18 cellular contexts compared by ENCODE assay signal in genomic region chr3:119673875-119674274, GRCh38. TPM values are rescaled to one million over a fixed set of nuclear protein-coding genes. Genes with fewer than 3 reads are reported as not detected.
DNase-seq lines count a peak whose midpoint lies in the region; ATAC-seq, FAIRE-seq and TF ChIP-seq lines count a peak whose summit lies in the region.
"Had no signal": no experiment of that assay in that cellular context is flagged by ENCODE, and none has a peak within 500 bp of the region (broad histone marks: within the 10 kb centered on the region; RNA-seq: fewer than 3 reads in every experiment).

No MANE protein-coding gene starts in this region.

- H3K4me3 ChIP-seq in cardiac muscle cell (no peak overlapping the region), GM12878 (no peak overlapping the region), right atrium auricular region (no peak overlapping the region), tibial artery (no peak overlapping the region)

- H3K27me3 Mint-ChIP-seq in stimulated activated naive B cell treated with anti-CD40 and anti-IgM and Interleukin-4, amounts not matched to agents 10 μg/mL and 1 μg/mL and 100 μg/mL, for 72 hours = no peaks in the 10 kb centered on the region
- H3K27me3 Mint-ChIP-seq: B cell; CD4-positive, alpha-beta memory T cell had no signal

- intact Hi-C loops in left cardiac atrium (cut with DNase I) (loop anchor here in 1 of 2 donors (5.0 kb wide), 1 partner anchor 37 kb away; no protein-coding TSS in a partner anchor), GM12878 (cut with micrococcal nuclease; ENCODE audit: unreplicated experiment) (no loop called here), tibial artery (cut with DNase I; ENCODE audit: low total_unique reads) (loop anchor here (10.0 kb wide), 1 partner anchor 179 kb away; the partner anchor contains the start of gene TIMMDC1)

- H3K4me3 Mint-ChIP-seq in stimulated activated naive B cell treated with anti-CD40 and anti-IgM and Interleukin-4, amounts not matched to agents 10 μg/mL and 1 μg/mL and 100 μg/mL, for 72 hours = peak overlapping the region in 1 of 2 donors; percentile 16
- H3K4me3 Mint-ChIP-seq: B cell, HFFc6 had no signal

- peak overlapping the region; percentile 99 for H3K27ac ChIP-seq in cardiac muscle cell
- H3K27ac ChIP-seq in GM12878 (ENCODE audit: control insufficient read depth, insufficient read depth) = no peak overlapping the region
- H3K27ac ChIP-seq in right atrium auricular region = peak overlapping the region; percentile 46 to 65
- no peak overlapping the region for H3K27ac ChIP-seq in tibial artery
- H3K27ac ChIP-seq: C4-2B, HL-60 had no signal

- FAIRE-seq in GM12878 (lab: Jason Lieb, UNC) = no peak
- FAIRE-seq: A204.1, GM12892, GM19239 had no signal

- CTCF ChIA-PET in GM12878 (lab: Yijun Ruan, JAX) = interaction anchor here (1.2 to 3.5 kb wide), 6 partner anchors 10 to 433 kb away, joined by 4 to 34 read pairs (median 9); no protein-coding TSS in a partner anchor

- peaks cover 60% of the 10 kb centered on the region for H3K79me2 ChIP-seq in GM12878 (ENCODE audit: control insufficient read depth, insufficient read depth, low read length)

- WGBS in GM12878 (ENCODE audit: insufficient coverage, insufficient replicate concordance, low lambda C conversion rate, missing lambda C conversion rate) = 96% methylated on average over 18 of the region's 18 CpGs

- H3K27me3 ChIP-seq in cardiac muscle cell = no peaks in the 10 kb centered on the region
- H3K27me3 ChIP-seq in GM12878 (replicated peaks in 1 of 2; ENCODE audit: control insufficient read depth in 2 of 2, insufficient read depth in 2 of 2, low read length in 1 of 2) = no peaks in the 10 kb centered on the region
- H3K27me3 ChIP-seq in right atrium auricular region = no peaks in the 10 kb centered on the region
- no peaks in the 10 kb centered on the region for H3K27me3 ChIP-seq in tibial artery

- no peaks in the 10 kb centered on the region for H3K9me3 Mint-ChIP-seq in stimulated activated naive B cell treated with anti-CD40 and anti-IgM and Interleukin-4, amounts not matched to agents 10 μg/mL and 1 μg/mL and 100 μg/mL, for 72 hours
- H3K9me3 Mint-ChIP-seq: CD4-positive, alpha-beta memory T cell; HFFc6 had no signal

- H4K20me1 ChIP-seq in GM12878 (ENCODE audit: control insufficient read depth, insufficient read depth) = no peaks in the 10 kb centered on the region

- RAD21 ChIA-PET in GM12878 (lab: Charles Lee; ENCODE audit: unreplicated experiment) = interaction anchor here (2.8 to 6.6 kb wide), 3 partner anchors 11 to 73 kb away, joined by 15 to 147 read pairs (median 44); partner anchors contain the start of gene PLA1A

- H3K36me3 ChIP-seq in cardiac muscle cell (peaks cover 21% of the 10 kb centered on the region), GM12878 (ENCODE audit: control insufficient read depth in 2 of 2, insufficient read depth in 2 of 2, low read length in 1 of 2) (peaks cover 3 to 11% of the 10 kb centered on the region in 2 experiments), right atrium auricular region (peaks cover 27% of the 10 kb centered on the region), tibial artery (peaks cover 13 to 52% (median 34%) of the 10 kb centered on the region in 3 donors)

- H3K4me1 Mint-ChIP-seq in stimulated activated naive B cell treated with anti-CD40 and anti-IgM and Interleukin-4, amounts not matched to agents 10 μg/mL and 1 μg/mL and 100 μg/mL, for 72 hours = peaks cover 18 to 40% of the 10 kb centered on the region in 2 donors

- H3K27ac Mint-ChIP-seq in stimulated activated naive B cell treated with anti-CD40 and anti-IgM and Interleukin-4, amounts not matched to agents 10 μg/mL and 1 μg/mL and 100 μg/mL, for 72 hours = peak overlapping the region; percentile 25
- H3K27ac Mint-ChIP-seq: B cell, HFFc6 had no signal

- in situ Hi-C loops in GM12878 (cut with MboI) = no loop called here

- no peak for TF ChIP-seq EP300 in GM12878 (IDR thresholded peaks at IDR 0.05; ENCODE audit: borderline replicate concordance in 1 of 2, control insufficient read depth in 1 of 2, low read depth in 2 of 2, low read length in 2 of 2)

- TF ChIP-seq POLR2A in GM12878 (IDR thresholded peaks at IDR 0.05; ENCODE audit: low read depth, low read length) = no peak

- H3K9ac ChIP-seq in GM12878 (ENCODE audit: control insufficient read depth, insufficient read depth, low read length) = no peak overlapping the region

- peaks cover 42% of the 10 kb centered on the region for H3K4me1 ChIP-seq in cardiac muscle cell (ENCODE audit: low read depth)
- H3K4me1 ChIP-seq in GM12878 (ENCODE audit: control insufficient read depth, insufficient read depth, low read length) = peaks cover 4% of the 10 kb centered on the region
- H3K4me1 ChIP-seq in right atrium auricular region = peaks cover 0 to 43% of the 10 kb centered on the region in 2 donors
- peaks cover 0 to 25% (median 9%) of the 10 kb centered on the region in 4 donors for H3K4me1 ChIP-seq in tibial artery

- POLR2A ChIA-PET in GM12878 (lab: Charles Lee) = interaction anchor here (1.1 to 3.6 kb wide), 5 partner anchors 11 to 92 kb away, joined by 3 to 25 read pairs (median 9); no protein-coding TSS in a partner anchor

- peaks cover 29 to 52% of the 10 kb centered on the region in 2 donors for H3K36me3 Mint-ChIP-seq in stimulated activated naive B cell treated with anti-CD40 and anti-IgM and Interleukin-4, amounts not matched to agents 10 μg/mL and 1 μg/mL and 100 μg/mL, for 72 hours

- H3K9me3 ChIP-seq in cardiac muscle cell (ENCODE audit: low read depth) (no peaks in the 10 kb centered on the region), GM12878 (replicated peaks; ENCODE audit: control insufficient read depth, insufficient read depth, low read length) (no peaks in the 10 kb centered on the region), right atrium auricular region (no peaks in the 10 kb centered on the region), tibial artery (no peaks in the 10 kb centered on the region)

- no TSS peak for BruUV-seq in GM12878 (replicated peaks; lab: Mats Ljungman, UMichigan)

- no peak for DNase-seq in cardiac muscle cell (ENCODE audit: low read depth in 1 of 2, low spot score in 1 of 2)
- no peak for DNase-seq in left cardiac atrium
- no peak for DNase-seq in GM12878 (ENCODE audit: low read depth, low spot score)
- no peak for DNase-seq in right atrium auricular region (ENCODE audit: low spot score)
- no peak for DNase-seq in stimulated activated naive B cell treated with anti-CD40 and anti-IgM and Interleukin-4, amounts not matched to agents 10 μg/mL and 1 μg/mL and 100 μg/mL, for 72 hours
- no peak for DNase-seq in tibial artery
- no peak for DNase-seq in NCI-H2227 treated with DMSO at 0.1 percent for 48 hours (lab: John Stamatoyannopoulos, UW)
- DNase-seq: CD4-positive, alpha-beta memory T cell; DMS79; HCEC 1CT; HFFc6 had no signal

- TF ChIP-seq RAD21 in GM12878 (IDR thresholded peaks at IDR 0.05; ENCODE audit: insufficient read depth, low read depth, low read length) = no peak

- 0 out of 2 replicates have a peak overlapping the region, but pooled peaks have one; percentile 2 for H3K4me2 ChIP-seq in GM12878 (ENCODE audit: control insufficient read depth, insufficient read depth)

- no peak for TF ChIP-seq CTCF in cardiac muscle cell (IDR thresholded peaks at IDR 0.05; ENCODE audit: low read depth, low read length)
- no peak for TF ChIP-seq CTCF in GM12878 (IDR thresholded peaks at IDR 0.05 in 2 of 3, conservative IDR thresholded peaks at IDR 0.05 in 1 of 3; ENCODE audit: control insufficient read depth in 2 of 3, extremely low read depth in 1 of 3, insufficient read depth in 1 of 3, low read depth in 3 of 3, low read length in 3 of 3)
- TF ChIP-seq CTCF in right atrium auricular region (IDR thresholded peaks at IDR 0.05) = no peak
- no peak for TF ChIP-seq CTCF in tibial artery (IDR thresholded peaks at IDR 0.05)

- ATAC-seq in left cardiac atrium (no peak), GM12878 (no peak)
- ATAC-seq in stimulated activated naive B cell treated with anti-CD40 and anti-IgM and Interleukin-4, amounts not matched to agents 10 μg/mL and 1 μg/mL and 100 μg/mL, for 72 hours (replicated peaks) = no peak

- SMC1A ChIA-PET in GM12878 (lab: Charles Lee; ENCODE audit: uncharacterized antibody, unreplicated experiment) = interaction anchor here (0.6 to 14.0 kb wide), 10 partner anchors 8 to 421 kb away, joined by 3 to 329 read pairs (median 10); no protein-coding TSS in a partner anchor

- H2AFZ ChIP-seq in GM12878 (ENCODE audit: control insufficient read depth, low read depth, low read length) = no peak overlapping the region

RNA-seq across cellular contexts. Expression of gene COX17, which starts 3.3 kb away (rescaled TPM):
- total RNA-seq in cardiac muscle cell (45.5 and 56.8 TPM in 2 replicates), left cardiac atrium (100 to 1,000 TPM; 101 to 120 TPM), GM12878 (2014; rRNA removed) (150 and 153 TPM in 2 replicates), GM12878 (2014; rRNA removed; fragmentation: Illumina TruSeq; extraction: Trizol) (191 and 199 TPM in 2 replicates), GM12878 (2021) (111 and 113 TPM in 2 replicates), right atrium auricular region (10 to 100 TPM; 75.8 to 93.9 TPM)
- polyA plus RNA-seq in cardiac muscle cell (146 and 174 TPM in 2 replicates), GM12878 (2011; rRNA removed) (112 and 123 TPM in 2 replicates), GM12878 (2014; fragmentation: Illumina TruSeq; extraction: Trizol) (53.8 and 115 TPM in 2 replicates), GM12878 (2014; fragmentation: Nextera tagmentation; extraction: Ambion mirVana) (100 to 1,000 TPM; 615 to 717 TPM), GM12878 (2014; rRNA removed) (288 and 295 TPM in 2 replicates), GM12878 (2016; fragmentation: Nextera tagmentation; extraction: Ambion mirVana) (100 to 1,000 TPM; 370 to 376 TPM)
- total RNA-seq in GM12878 (2013; cell fraction: nucleolus; rRNA removed) = 60.0 and 72.5 TPM in 2 replicates
- 48.3 TPM for polyA plus RNA-seq in GM12878 (2011; ENCODE audit: low read depth)
- polyA plus RNA-seq in GM12878 (2011; cell fraction: cytosol; rRNA removed) = 77.3 and 110 TPM in 2 replicates
- polyA plus RNA-seq in GM12878 (2011; cell fraction: nucleus; rRNA removed) = 69.0 and 81.2 TPM in 2 replicates
- polyA plus RNA-seq in GM12878 (2012) = 164 and 185 TPM in 2 replicates
- 37.5 and 48.8 TPM in 2 replicates for polyA minus RNA-seq in GM12878 (2011; rRNA and poly(A)+ RNA removed)
- 24.5 and 25.1 TPM in 2 replicates for polyA minus RNA-seq in GM12878 (2011; cell fraction: cytosol; rRNA and poly(A)+ RNA removed)
- 66.6 and 89.7 TPM in 2 replicates for polyA minus RNA-seq in GM12878 (2011; cell fraction: nucleus; rRNA and poly(A)+ RNA removed)

RNA-seq across cellular contexts. Expression of gene POPDC2, which starts 13.5 kb away (rescaled TPM):
- total RNA-seq in cardiac muscle cell (180 and 214 TPM in 2 replicates), left cardiac atrium (100 to 1,000 TPM; 383 to 677 TPM), GM12878 (2014; rRNA removed) (3.4 and 3.9 TPM in 2 replicates), GM12878 (2014; rRNA removed; fragmentation: Illumina TruSeq; extraction: Trizol) (2.7 and 7.5 TPM in 2 replicates), GM12878 (2021) (3.5 and 3.9 TPM in 2 replicates), right atrium auricular region (100 to 1,000 TPM; 679 to 853 TPM)
- polyA plus RNA-seq in cardiac muscle cell (68.0 and 107 TPM in 2 replicates), GM12878 (2011; rRNA removed) (8.6 and 12.7 TPM in 2 replicates), GM12878 (2014; fragmentation: Illumina TruSeq; extraction: Trizol) (2.6 and 3.6 TPM in 2 replicates), GM12878 (2014; fragmentation: Nextera tagmentation; extraction: Ambion mirVana) (1 to 10 TPM; 3.5 to 5.3 TPM), GM12878 (2014; rRNA removed) (3.8 and 6.1 TPM in 2 replicates), GM12878 (2016; fragmentation: Nextera tagmentation; extraction: Ambion mirVana) (1 to 10 TPM; 1.8 to 4.0 TPM)
- total RNA-seq in GM12878 (2013; cell fraction: nucleolus; rRNA removed) = 18.9 and 20.7 TPM in 2 replicates
- 2.5 TPM for polyA plus RNA-seq in GM12878 (2011; ENCODE audit: low read depth)
- 9.5 and 9.8 TPM in 2 replicates for polyA plus RNA-seq in GM12878 (2011; cell fraction: cytosol; rRNA removed)
- polyA plus RNA-seq in GM12878 (2011; cell fraction: nucleus; rRNA removed) = 41.3 and 48.9 TPM in 2 replicates
- polyA plus RNA-seq in GM12878 (2012) = 3.0 and 4.2 TPM in 2 replicates
- 12.9 and 16.1 TPM in 2 replicates for polyA minus RNA-seq in GM12878 (2011; rRNA and poly(A)+ RNA removed)
- polyA minus RNA-seq in GM12878 (2011; cell fraction: cytosol; rRNA and poly(A)+ RNA removed) = 0.83 and 0.94 TPM in 2 replicates
- 10.8 and 19.9 TPM in 2 replicates for polyA minus RNA-seq in GM12878 (2011; cell fraction: nucleus; rRNA and poly(A)+ RNA removed)
- total RNA-seq: G401 had no signal

RNA-seq across cellular contexts. Expression of gene CFAP91, which starts 28.9 kb away (rescaled TPM):
- total RNA-seq in cardiac muscle cell (0.53 and 0.92 TPM in 2 replicates), left cardiac atrium (under 1 TPM; 0.58 to 0.91 TPM), GM12878 (2014; rRNA removed) (0.56 and 0.76 TPM in 2 replicates), GM12878 (2014; rRNA removed; fragmentation: Illumina TruSeq; extraction: Trizol) (0.54 and 0.69 TPM in 2 replicates), GM12878 (2021) (0.80 and 1.3 TPM in 2 replicates), right atrium auricular region (1 to 10 TPM; 1.5 to 3.1 TPM)
- polyA plus RNA-seq in cardiac muscle cell (1.4 and 3.4 TPM in 2 replicates), GM12878 (2011; rRNA removed) (1.2 and 1.4 TPM in 2 replicates), GM12878 (2014; fragmentation: Illumina TruSeq; extraction: Trizol) (1.5 and 2.7 TPM in 2 replicates), GM12878 (2014; fragmentation: Nextera tagmentation; extraction: Ambion mirVana) (under 1 TPM; 0.03 to 0.22 TPM), GM12878 (2014; rRNA removed) (2.2 TPM in 2 replicates), GM12878 (2016; fragmentation: Nextera tagmentation; extraction: Ambion mirVana) (1 to 10 TPM in 1 of 2 experiments, under 1 TPM in 1; 0.68 to 1.2 TPM)
- 0.81 and 2.5 TPM in 2 replicates for total RNA-seq in GM12878 (2013; cell fraction: nucleolus; rRNA removed)
- polyA plus RNA-seq in GM12878 (2011; ENCODE audit: low read depth) = 0.08 TPM
- 0.21 and 0.57 TPM in 2 replicates for polyA plus RNA-seq in GM12878 (2011; cell fraction: cytosol; rRNA removed)
- polyA plus RNA-seq in GM12878 (2011; cell fraction: nucleus; rRNA removed) = 1.6 and 3.0 TPM in 2 replicates
- polyA plus RNA-seq in GM12878 (2012) = 0.29 and 0.38 TPM in 2 replicates
- 0.21 and 0.66 TPM in 2 replicates for polyA minus RNA-seq in GM12878 (2011; rRNA and poly(A)+ RNA removed)
- polyA minus RNA-seq in GM12878 (2011; cell fraction: cytosol; rRNA and poly(A)+ RNA removed) = not detected in 2 replicates
- 0.48 and 0.73 TPM in 2 replicates for polyA minus RNA-seq in GM12878 (2011; cell fraction: nucleus; rRNA and poly(A)+ RNA removed)
- total RNA-seq: G401, HFFc6 had no signal

Comparison
In these comparisons a context has a peak if more than half of its experiments do, and no peak if none do; other contexts are left out.
1. H3K27ac ChIP-seq: peak in cardiac muscle cell (single experiment) and right atrium auricular region (2 of 2); none in GM12878 (single experiment) and tibial artery (0 of 2).